ENCODE assay signal across 18 cellular contexts in genomic region chr3:150461399-150461798, GRCh38.
"Had no signal": no experiment of that assay in that cellular context is flagged by ENCODE, and none has a peak within 500 bp of the region (broad histone marks: within the 10 kb centered on the region; RNA-seq: fewer than 3 reads in every experiment).

No MANE protein-coding gene starts in this region.

- H3K27me3 ChIP-seq: body of pancreas had no signal

- H3K9me3 ChIP-seq: body of pancreas had no signal

- H3K4me3 ChIP-seq: body of pancreas had no signal

- H3K4me3 Mint-ChIP-seq: activated CD8-positive, alpha-beta T cell treated with anti-CD3 and anti-CD28 coated beads, Interleukin-2, amount 10 ng/mL, durations not matched to agents 7 days and 5 days; activated naive CD4-positive, alpha-beta T cell treated with anti-CD3 and anti-CD28 coated beads, Interleukin-2, amount 50 U/mL, for 24 hours; central memory CD8-positive, alpha-beta T cell had no signal

- DNase-seq: activated CD4-positive, alpha-beta T cell treated with anti-CD3 and anti-CD28 coated beads for 4 hours; activated CD8-positive, alpha-beta memory T cell treated with anti-CD3 and anti-CD28 coated beads, Interleukin-2, amount 50 U/mL, for 48 hours; activated CD8-positive, alpha-beta T cell treated with anti-CD3 and anti-CD28 coated beads, Interleukin-2, amount 10 ng/mL, durations not matched to agents 7 days and 5 days; activated naive CD4-positive, alpha-beta T cell; activated T-cell treated with anti-CD3 and anti-CD28 coated beads, Interleukin-2, amount 50 U/mL, for 1 hour; aorta; body of pancreas; KG1; NCI-H1048; NCI-H146; NCI-H187 treated with DMSO at 0.1 percent for 48 hours; NCI-H2081 treated with DMSO at 0.1 percent for 48 hours; NCI-H524; SIG-M5 had no signal

- H3K9me3 Mint-ChIP-seq: activated naive CD4-positive, alpha-beta T cell treated with anti-CD3 and anti-CD28 coated beads, Interleukin-2, amount 50 U/mL, for 24 hours; central memory CD8-positive, alpha-beta T cell had no signal

- H3K27ac Mint-ChIP-seq: activated CD8-positive, alpha-beta T cell treated with anti-CD3 and anti-CD28 coated beads, Interleukin-2, amount 10 ng/mL, durations not matched to agents 7 days and 5 days had no signal

- H3K4me1 Mint-ChIP-seq: activated naive CD4-positive, alpha-beta T cell treated with anti-CD3 and anti-CD28 coated beads, Interleukin-2, amount 50 U/mL, for 24 hours had no signal

- ATAC-seq: activated CD4-positive, CD25-positive, alpha-beta regulatory T cell treated with anti-CD3 and anti-CD28 coated beads, Interleukin-2, amount 50 U/mL, for 24 hours; activated CD8-positive, alpha-beta T cell treated with anti-CD3 and anti-CD28 coated beads, Interleukin-2, amount 10 ng/mL, durations not matched to agents 7 days and 5 days; body of pancreas had no signal

- H3K27me3 Mint-ChIP-seq: activated naive CD4-positive, alpha-beta T cell treated with anti-CD3 and anti-CD28 coated beads, Interleukin-2, amount 50 U/mL, for 24 hours; central memory CD8-positive, alpha-beta T cell had no signal

- FAIRE-seq: RCC 7860 had no signal
